ENCODE assay signal across 8 cellular contexts in the genomic region with DNA sequence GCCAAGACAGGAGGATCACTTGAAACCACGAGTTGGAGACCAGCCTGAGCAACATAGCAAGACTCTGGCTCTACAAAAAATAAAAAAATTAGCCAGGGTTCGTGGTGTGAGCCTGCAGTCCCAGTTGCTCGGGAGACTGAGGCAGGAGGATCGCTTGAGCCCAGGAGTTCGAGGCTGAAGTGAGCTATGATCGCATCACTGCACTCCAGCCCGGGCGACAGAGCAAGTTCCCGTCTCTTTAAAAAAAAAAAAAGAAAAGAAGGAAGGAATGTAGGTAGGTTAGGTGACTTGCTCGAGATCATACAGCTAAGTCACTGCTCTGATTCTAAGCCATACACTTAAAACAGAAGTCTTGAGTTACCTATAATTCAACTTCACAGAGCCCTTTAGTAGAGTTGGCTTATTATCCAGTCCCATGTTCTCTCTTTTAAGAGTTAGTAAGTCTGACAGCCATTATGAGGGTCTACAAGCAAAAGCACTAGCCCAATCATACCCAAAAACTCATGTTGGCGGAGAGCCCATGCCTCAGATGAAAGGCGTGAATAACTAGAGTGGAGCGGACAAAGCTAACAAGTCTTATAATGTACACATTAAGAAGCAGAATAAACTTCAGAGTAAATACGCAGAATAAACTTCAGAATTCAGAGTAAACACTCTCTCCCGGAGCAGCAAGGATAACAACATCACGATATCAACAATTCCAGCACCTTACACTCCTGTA. TPM values are rescaled to one million over a fixed set of nuclear protein-coding genes. Genes with fewer than 3 reads are reported as not detected.
DNase-seq lines count a peak whose midpoint lies in the region; ATAC-seq and TF ChIP-seq lines count a peak whose summit lies in the region.

No MANE protein-coding gene starts in this region.

- peaks cover 32% of the 10 kb centered on the region for H3K4me1 Mint-ChIP-seq in T-helper 17 cell

- TF ChIP-seq POLR2A in prostate gland (IDR thresholded peaks at IDR 0.05) = no peak

- DNase-seq in cardiac muscle cell (ENCODE audit: low read depth in 1 of 2, low spot score in 1 of 2) (peak in 1 of 2 donors; percentile 29), Right ventricle myocardium superior (no peak), T-helper 17 cell (no peak), fibroblast of peridontal ligament (ENCODE audit: extremely low read depth) (peak; percentile 51), prostate gland (ENCODE audit: low spot score) (no peak), midbrain (lab: John Stamatoyannopoulos, UW) (no peak), GM20000 (ENCODE audit: low spot score) (no peak)

- no peaks in the 10 kb centered on the region for H3K27me3 Mint-ChIP-seq in T-helper 17 cell

- WGBS in prostate gland = 29% methylated on average over 16 of the region's 16 CpGs

- H3K27ac Mint-ChIP-seq in T-helper 17 cell = peak overlapping the region; percentile 94

- H3K9me3 ChIP-seq in cardiac muscle cell (ENCODE audit: low read depth) = no peaks in the 10 kb centered on the region
- no peaks in the 10 kb centered on the region for H3K9me3 ChIP-seq in T-helper 17 cell (ENCODE audit: control insufficient read depth, low read length, poor library complexity, severe bottlenecking)
- H3K9me3 ChIP-seq in prostate gland = no peaks in the 10 kb centered on the region

- no peak for TF ChIP-seq CTCF in cardiac muscle cell (IDR thresholded peaks at IDR 0.05; ENCODE audit: low read depth, low read length)
- no peak for TF ChIP-seq CTCF in prostate gland (IDR thresholded peaks at IDR 0.05)
- TF ChIP-seq CTCF in GM20000 (IDR thresholded peaks at IDR 0.05; ENCODE audit: extremely low read depth, missing control alignments) = no peak

- no peaks in the 10 kb centered on the region for H3K27me3 ChIP-seq in cardiac muscle cell
- no peaks in the 10 kb centered on the region for H3K27me3 ChIP-seq in prostate gland (replicated peaks; ENCODE audit: insufficient read depth)

- H3K4me1 ChIP-seq in cardiac muscle cell (ENCODE audit: low read depth) = peaks cover 5% of the 10 kb centered on the region
- H3K4me1 ChIP-seq in prostate gland (replicated peaks) = no peaks in the 10 kb centered on the region

- ATAC-seq in Right ventricle myocardium superior (ENCODE audit: poor library complexity) = no peak
- no peak for ATAC-seq in T-helper 17 cell
- ATAC-seq in HG03097 (IDR thresholded peaks at IDR 0.05; ENCODE audit: low FRiP score, unreplicated experiment) = no peak

- H3K27ac ChIP-seq in cardiac muscle cell = peak overlapping the region; percentile 86
- peak overlapping the region; percentile 73 to 78 for H3K27ac ChIP-seq in prostate gland

- H3K4me3 ChIP-seq in cardiac muscle cell = peak overlapping the region; percentile 87
- H3K4me3 ChIP-seq in prostate gland = peak overlapping the region; percentile 72 to 77

- intact Hi-C loops in Right ventricle myocardium superior (cut with DNase I) = loop anchor here (10.0 kb wide), 1 partner anchor 179 kb away; no protein-coding TSS in a partner anchor
- intact Hi-C loops in prostate gland (cut with DNase I) = loop anchor here (5.0 to 10.0 kb wide), 3 partner anchors 119 to 229 kb away; a partner anchor contains a TSS

- peaks cover 7% of the 10 kb centered on the region for H3K36me3 Mint-ChIP-seq in T-helper 17 cell (ENCODE audit: low read depth)

- H3K36me3 ChIP-seq in cardiac muscle cell = no peaks in the 10 kb centered on the region
- no peaks in the 10 kb centered on the region for H3K36me3 ChIP-seq in prostate gland

- peak overlapping the region; percentile 95 for H3K4me3 Mint-ChIP-seq in T-helper 17 cell

RNA-seq across cellular contexts. Expression of a gene that starts 0.8 kb away (rescaled TPM):
- total RNA-seq in cardiac muscle cell (27.8 and 51.9 TPM in 2 replicates), Right ventricle myocardium superior (18.1 TPM), T-helper 17 cell (10 to 100 TPM; 29.0 to 30.6 TPM), prostate gland (10 to 100 TPM; 34.1 to 34.3 TPM)
- polyA plus RNA-seq in cardiac muscle cell = 39.9 and 45.3 TPM in 2 replicates

RNA-seq across cellular contexts. Expression of a gene that starts 0.9 kb away (rescaled TPM):
- 5.9 and 8.0 TPM in 2 replicates for total RNA-seq in cardiac muscle cell
- polyA plus RNA-seq in cardiac muscle cell = 5.6 and 6.9 TPM in 2 replicates
- total RNA-seq in Right ventricle myocardium superior = 1.6 TPM
- total RNA-seq in T-helper 17 cell = 1 to 10 TPM in 1 of 2 donors, under 1 TPM in 1; 0.70 to 1.2 TPM
- total RNA-seq in prostate gland = 1 to 10 TPM; 5.8 to 9.5 TPM
